In the genomic region with DNA sequence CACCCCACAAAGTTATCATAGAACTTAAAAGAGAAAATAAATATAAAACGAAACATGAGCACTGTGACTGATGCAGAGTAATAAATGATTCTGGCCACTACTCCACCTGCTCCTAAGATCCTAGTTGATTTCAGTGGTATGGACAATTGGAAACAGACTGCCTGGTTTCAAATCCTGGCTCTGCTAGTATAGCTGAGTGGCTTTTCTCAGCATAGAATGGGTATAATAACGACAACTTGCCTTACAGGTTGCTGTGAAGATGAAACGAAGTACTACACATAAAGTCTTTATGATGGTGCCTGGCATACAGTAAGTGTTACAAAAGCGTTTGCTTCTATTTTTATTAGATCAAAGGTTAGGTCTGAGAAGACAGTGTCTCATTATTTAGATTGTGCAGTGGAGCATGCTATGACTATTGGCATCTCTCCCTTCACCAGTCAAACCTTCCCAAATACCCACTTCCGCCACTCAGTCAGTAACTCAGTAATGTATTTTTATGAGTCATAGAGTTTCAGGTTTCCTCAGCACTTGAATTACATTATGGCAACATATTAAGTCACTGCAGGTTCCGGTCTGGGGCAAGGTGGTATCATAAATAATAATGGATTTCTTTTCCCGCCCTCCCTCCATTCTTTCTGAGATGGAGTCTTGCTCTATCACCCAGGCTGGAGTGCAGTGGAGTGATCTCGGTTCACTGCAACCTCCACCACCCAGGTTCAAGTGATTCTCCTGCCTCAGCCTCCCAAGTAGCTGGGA, we compare ENCODE assay signal across 9 cellular contexts. TPM values are rescaled to one million over a fixed set of nuclear protein-coding genes. Genes with fewer than 3 reads are reported as not detected.
DNase-seq lines count a peak whose midpoint lies in the region; ATAC-seq and TF ChIP-seq lines count a peak whose summit lies in the region.
"Had no signal": no experiment of that assay in that cellular context is flagged by ENCODE, and none has a peak within 500 bp of the region (broad histone marks: within the 10 kb centered on the region; RNA-seq: fewer than 3 reads in every experiment).

No MANE protein-coding gene starts in this region.

- no peak overlapping the region for H2BK120ac ChIP-seq in neuronal stem cell (ENCODE audit: low read depth, low read length)

- no peaks in the 10 kb centered on the region for H3K36me3 Mint-ChIP-seq in activated naive CD4-positive, alpha-beta T cell treated with anti-CD3 and anti-CD28 coated beads for 36 hours (ENCODE audit: low read depth)
- peaks cover 61% of the 10 kb centered on the region for H3K36me3 Mint-ChIP-seq in nephron progenitor cell (ENCODE audit: low read depth)

- H3K4me1 Mint-ChIP-seq in activated naive CD4-positive, alpha-beta T cell treated with anti-CD3 and anti-CD28 coated beads for 36 hours (ENCODE audit: low read depth) = peaks cover 10% of the 10 kb centered on the region
- peaks cover 5% of the 10 kb centered on the region for H3K4me1 Mint-ChIP-seq in nephron progenitor cell

- H3K9me3 Mint-ChIP-seq in activated naive CD4-positive, alpha-beta T cell treated with anti-CD3 and anti-CD28 coated beads for 36 hours = no peaks in the 10 kb centered on the region
- no peaks in the 10 kb centered on the region for H3K9me3 Mint-ChIP-seq in nephron progenitor cell

- H3K27me3 ChIP-seq in neuronal stem cell (ENCODE audit: control insufficient read depth in 3 of 3, insufficient read depth in 3 of 3, low read depth in 1 of 3, low read length in 3 of 3) = no peaks in the 10 kb centered on the region
- no peaks in the 10 kb centered on the region for H3K27me3 ChIP-seq in testis

- no peaks in the 10 kb centered on the region for H3K27me3 Mint-ChIP-seq in activated naive CD4-positive, alpha-beta T cell treated with anti-CD3 and anti-CD28 coated beads for 36 hours (ENCODE audit: low read depth)
- H3K27me3 Mint-ChIP-seq in nephron progenitor cell (ENCODE audit: low read depth, poor library complexity) = no peaks in the 10 kb centered on the region

- H3K27ac Mint-ChIP-seq in activated naive CD4-positive, alpha-beta T cell treated with anti-CD3 and anti-CD28 coated beads for 36 hours = no peak overlapping the region
- H3K27ac Mint-ChIP-seq in nephron progenitor cell = peak overlapping the region; percentile 75

- H3K4me2 ChIP-seq in neuronal stem cell (ENCODE audit: insufficient read depth, low read length, poor library complexity, severe bottlenecking) = no peak overlapping the region

- no peaks in the 10 kb centered on the region for H3K79me1 ChIP-seq in neuronal stem cell (ENCODE audit: low read depth, low read length)

- CTCF ChIA-PET in activated naive CD4-positive, alpha-beta T cell treated with anti-CD3 and anti-CD28 coated beads for 36 hours (lab: Charles Lee) = interaction anchor here (0.5 to 0.6 kb wide), 2 partner anchors 14 to 30 kb away, joined by 3 read pairs; partner anchors contain the start of gene NR2C1

- no peak overlapping the region for H3K27ac ChIP-seq in neuronal stem cell (replicated peaks; ENCODE audit: low read length)
- H3K27ac ChIP-seq in testis = no peak overlapping the region

- TF ChIP-seq CTCF in nephron progenitor cell (IDR thresholded peaks at IDR 0.05) (no peak), testis (IDR thresholded peaks at IDR 0.05) (no peak)

- H4K8ac ChIP-seq in neuronal stem cell (ENCODE audit: low read depth, low read length) = no peak overlapping the region

- peak; percentile 64 for DNase-seq in CD1c-positive myeloid dendritic cell (ENCODE audit: extremely low spot score)
- DNase-seq in NCI-H2227 (lab: John Stamatoyannopoulos, UW; ENCODE audit: unreplicated experiment) = peak; percentile 52
- peak; percentile 70 for DNase-seq in activated naive CD4-positive, alpha-beta T cell treated with anti-CD3 and anti-CD28 coated beads for 36 hours
- no peak for DNase-seq in nephron progenitor cell
- no peak for DNase-seq in neuronal stem cell (ENCODE audit: low spot score)
- DNase-seq in testis = no peak

- H2BK5ac ChIP-seq in neuronal stem cell (ENCODE audit: low read length) = no peak overlapping the region

- no peak overlapping the region for H2BK15ac ChIP-seq in neuronal stem cell (ENCODE audit: low read length)

- no peak overlapping the region for H2AK5ac ChIP-seq in neuronal stem cell (ENCODE audit: low read depth, low read length)

- WGBS in neuronal stem cell (ENCODE audit: extremely low coverage in 2 of 2, insufficient read length in 2 of 2, insufficient replicate concordance in 1 of 2), 2 donors = no CpG with 5 or more reads among the region's 8 CpGs
- WGBS in testis, 2 donors = 91 to 93% methylated on average over 8 of the region's 8 CpGs

- no peak overlapping the region for H2AFZ ChIP-seq in neuronal stem cell (ENCODE audit: low read length)

- H3K4me1 ChIP-seq in neuronal stem cell (ENCODE audit: control insufficient read depth in 2 of 2, insufficient read depth in 1 of 2, low read depth in 1 of 2, low read length in 2 of 2) (peaks cover 0 to 4% of the 10 kb centered on the region in 2 donors), testis (peaks cover 7% of the 10 kb centered on the region)

- H4K91ac ChIP-seq in neuronal stem cell (ENCODE audit: low read depth, low read length, poor library complexity) = no peak overlapping the region

- H3K9me3 ChIP-seq in neuronal stem cell (replicated peaks in 1 of 2; ENCODE audit: control insufficient read depth in 2 of 2, insufficient read depth in 1 of 2, low read depth in 1 of 2, low read length in 2 of 2) (no peaks in the 10 kb centered on the region), testis (no peaks in the 10 kb centered on the region)

- no peak overlapping the region for H3K4me3 ChIP-seq in neuronal stem cell (ENCODE audit: low read length in 2 of 2)
- H3K4me3 ChIP-seq in testis = no peak overlapping the region
- H3K4me3 ChIP-seq: K562 had no signal

- H3K23ac ChIP-seq in neuronal stem cell (ENCODE audit: low read depth, low read length, poor library complexity) = no peak overlapping the region

- no peak overlapping the region for H3K4ac ChIP-seq in neuronal stem cell (ENCODE audit: low read length)

- no peak overlapping the region for H3K4me3 Mint-ChIP-seq in activated naive CD4-positive, alpha-beta T cell treated with anti-CD3 and anti-CD28 coated beads for 36 hours
- H3K4me3 Mint-ChIP-seq in nephron progenitor cell = no peak overlapping the region

- no peak for TF ChIP-seq POLR2A in testis (IDR thresholded peaks at IDR 0.05)

- ATAC-seq in GM19025 (IDR thresholded peaks at IDR 0.05; ENCODE audit: low read depth, unreplicated experiment) (peak; percentile 97), HG03103 (IDR thresholded peaks at IDR 0.05; ENCODE audit: low read depth, unreplicated experiment) (peak; percentile 96)
- ATAC-seq: K562 had no signal

- H3K36me3 ChIP-seq in neuronal stem cell (replicated peaks in 1 of 2; ENCODE audit: control insufficient read depth in 2 of 2, insufficient read depth in 2 of 2, low read length in 2 of 2) (peaks cover 16 to 83% of the 10 kb centered on the region in 2 donors), testis (ENCODE audit: low read depth, missing control alignments) (no peaks in the 10 kb centered on the region)

- H2BK12ac ChIP-seq in neuronal stem cell (ENCODE audit: low read length) = no peak overlapping the region

- intact Hi-C loops in activated naive CD4-positive, alpha-beta T cell treated with anti-CD3 and anti-CD28 coated beads for 36 hours (cut with micrococcal nuclease) = loop anchor here (1.0 to 5.0 kb wide), 11 partner anchors 14 to 1092 kb away; partner anchors contain the start of genes ELK3, FGD6, METAP2 and NDUFA12
- intact Hi-C loops in testis (cut with DNase I; ENCODE audit: low total_unique reads) = no loop called here

- H3K18ac ChIP-seq in neuronal stem cell (ENCODE audit: low read length) = no peak overlapping the region

- H3K14ac ChIP-seq in neuronal stem cell (ENCODE audit: low read length) = no peak overlapping the region

- no peak overlapping the region for H3K9ac ChIP-seq in neuronal stem cell (ENCODE audit: low read depth, low read length, poor library complexity)

RNA-seq across cellular contexts. Expression of gene NR2C1, which starts 29.7 kb away (rescaled TPM):
- 10 to 100 TPM; 19.8 to 24.6 TPM for total RNA-seq in activated naive CD4-positive, alpha-beta T cell treated with anti-CD3 and anti-CD28 coated beads for 36 hours
- 106 TPM for polyA plus RNA-seq in neuronal stem cell (2013, experiment 1 of 2)
- polyA plus RNA-seq in neuronal stem cell (2013, experiment 2 of 2) = 109 TPM
- total RNA-seq in testis = 100 to 1,000 TPM; 102 to 114 TPM
- polyA plus RNA-seq in testis (ENCODE audit: insufficient read depth, low read depth, low replicate concordance) = 66.3 TPM

Comparison
In these comparisons a context has a peak if more than half of its experiments do, and no peak if none do; other contexts are left out.
1. DNase-seq: peak in CD1c-positive myeloid dendritic cell (single experiment), NCI-H2227 (single experiment) and activated naive CD4-positive, alpha-beta T cell treated with anti-CD3 and anti-CD28 coated beads for 36 hours (single experiment); none in nephron progenitor cell (single experiment), neuronal stem cell (single experiment) and testis (single experiment).
2. RNA of gene NR2C1, which starts 29.7 kb away (total RNA-seq): 102 to 114 TPM in testis; 19.8 to 24.6 TPM in activated naive CD4-positive, alpha-beta T cell treated with anti-CD3 and anti-CD28 coated beads for 36 hours; every median in the first group is over 4 times any median in the second.